1 cellular context compared by ENCODE assay signal in the genomic region with DNA sequence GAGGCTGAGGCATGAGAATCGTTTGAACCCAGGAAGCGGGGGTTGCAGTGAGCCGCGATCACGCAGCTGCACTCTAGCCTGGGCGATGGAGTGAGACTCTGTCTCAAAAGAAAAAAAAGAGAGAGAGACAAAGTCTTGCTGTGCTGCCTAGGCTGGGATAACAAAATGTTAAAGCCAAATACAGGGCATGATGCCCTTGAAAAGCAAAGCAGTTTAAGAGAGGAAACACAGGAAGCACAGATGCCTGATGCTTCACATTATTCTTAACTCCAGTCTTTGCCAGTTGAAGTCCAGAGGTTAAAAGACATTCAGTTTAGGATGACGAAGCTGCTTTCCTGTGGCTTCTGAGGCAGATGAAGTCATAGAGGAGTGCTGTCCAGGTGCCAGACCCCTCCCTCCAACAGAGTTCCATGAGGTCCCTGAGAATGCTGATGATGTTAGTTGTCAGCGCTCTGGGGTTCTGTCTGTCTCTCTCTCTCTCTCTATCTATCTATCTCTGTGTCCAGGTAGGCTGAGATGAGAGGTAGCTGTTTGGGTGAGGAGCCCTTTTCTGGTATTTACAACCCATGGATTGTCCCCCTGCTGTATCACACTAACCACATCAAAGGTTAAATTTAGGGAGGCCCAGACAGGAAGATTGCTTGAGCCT.
TF ChIP-seq lines count a peak whose summit lies in the region.

No MANE protein-coding gene starts in this region.

TF ChIP-seq in K562, 482 proteins besides CTCF, POLR2A, EP300 and RAD21 (continued from another document and continues in another):
- TF ChIP-seq, protein P1, sequence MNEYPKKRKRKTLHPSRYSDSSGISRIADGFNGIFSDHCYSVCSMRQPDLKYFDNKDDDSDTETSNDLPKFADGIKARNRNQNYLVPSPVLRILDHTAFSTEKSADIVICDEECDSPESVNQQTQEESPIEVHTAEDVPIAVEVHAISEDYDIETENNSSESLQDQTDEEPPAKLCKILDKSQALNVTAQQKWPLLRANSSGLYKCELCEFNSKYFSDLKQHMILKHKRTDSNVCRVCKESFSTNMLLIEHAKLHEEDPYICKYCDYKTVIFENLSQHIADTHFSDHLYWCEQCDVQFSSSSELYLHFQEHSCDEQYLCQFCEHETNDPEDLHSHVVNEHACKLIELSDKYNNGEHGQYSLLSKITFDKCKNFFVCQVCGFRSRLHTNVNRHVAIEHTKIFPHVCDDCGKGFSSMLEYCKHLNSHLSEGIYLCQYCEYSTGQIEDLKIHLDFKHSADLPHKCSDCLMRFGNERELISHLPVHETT (CRISPR knock-in tag; conservative IDR thresholded peaks at IDR 0.05 in 1 of 2, IDR thresholded peaks at IDR 0.05 in 1 of 2) = no peak
- TF ChIP-seq HCFC1 (IDR thresholded peaks at IDR 0.05; ENCODE audit: low read depth, low read length) (no peak), CSDE1 (IDR thresholded peaks at IDR 0.05) (no peak), ZNF584 (CRISPR knock-in tag; IDR thresholded peaks at IDR 0.05; ENCODE audit: low read depth) (0 out of 2 replicates have a peak, but pooled peaks have one; percentile 27), SMARCE1 (IDR thresholded peaks at IDR 0.05) (peak; percentile 62; the same call in 1 of the 2 replicates), MTA3 (IDR thresholded peaks at IDR 0.05; ENCODE audit: borderline replicate concordance) (0 out of 2 replicates have a peak, but pooled peaks have one; percentile 65), FOXM1 (IDR thresholded peaks at IDR 0.05; ENCODE audit: low read depth) (no peak), FOXM1 (CRISPR knock-in tag; IDR thresholded peaks at IDR 0.05; ENCODE audit: low read depth) (no peak), ETV1 (tag; conservative IDR thresholded peaks at IDR 0.05; ENCODE audit: low read depth) (peak; percentile 30; the same call in 1 of the 2 replicates), PTRF (tag; IDR thresholded peaks at IDR 0.05) (no peak), CEBPB (tag; IDR thresholded peaks at IDR 0.05) (no peak), MEIS2 (IDR thresholded peaks at IDR 0.05; ENCODE audit: partially characterized antibody) (peak; percentile 71), LEF1 (IDR thresholded peaks at IDR 0.05) (peak; percentile 90), KLF13 (tag; IDR thresholded peaks at IDR 0.05; ENCODE audit: borderline replicate concordance, low read depth) (no peak), ZNF431 (CRISPR knock-in tag; IDR thresholded peaks at IDR 0.05) (no peak), ERF (CRISPR knock-in tag; IDR thresholded peaks at IDR 0.05) (no peak), SMARCA4 (IDR thresholded peaks at IDR 0.05) (peak; percentile 40; the same call in 1 of the 2 replicates), ZNF785 (CRISPR knock-in tag; IDR thresholded peaks at IDR 0.05) (no peak), MAFG (tag; conservative IDR thresholded peaks at IDR 0.05) (peak; percentile 76), EWSR1 (IDR thresholded peaks at IDR 0.05; ENCODE audit: borderline replicate concordance, low read depth, partially characterized antibody) (no peak), RBM15 (IDR thresholded peaks at IDR 0.05; ENCODE audit: insufficient read depth, low read length) (no peak), ZNF217 (CRISPR knock-in tag; IDR thresholded peaks at IDR 0.05) (no peak), ZSCAN32 (CRISPR knock-in tag; IDR thresholded peaks at IDR 0.05) (no peak), ZNF311 (CRISPR knock-in tag; IDR thresholded peaks at IDR 0.05) (no peak), CREM (IDR thresholded peaks at IDR 0.05; ENCODE audit: low read depth) (peak; percentile 82), ZNF551 (CRISPR knock-in tag; IDR thresholded peaks at IDR 0.05) (no peak), PRPF4 (IDR thresholded peaks at IDR 0.05; ENCODE audit: insufficient read depth, low read depth, low read length, poor library complexity, severe bottlenecking) (no peak), EP400 (IDR thresholded peaks at IDR 0.05) (peak; percentile 62; the same call in 1 of the 2 replicates), ATF7 (IDR thresholded peaks at IDR 0.05) (peak; percentile 97), BHLHE40 (IDR thresholded peaks at IDR 0.05; ENCODE audit: low read length) (peak; percentile 20; the same call in 1 of the 2 replicates), LCOR (CRISPR knock-in tag; IDR thresholded peaks at IDR 0.05) (no peak), RBM22 (IDR thresholded peaks at IDR 0.05; ENCODE audit: low read depth, low read length, poor library complexity, severe bottlenecking) (no peak), CBFB (CRISPR knock-in tag; IDR thresholded peaks at IDR 0.05) (no peak), ESRRA (IDR thresholded peaks at IDR 0.05; ENCODE audit: borderline replicate concordance, low read depth) (peak; percentile 49; the same call in 1 of the 2 replicates)
- TF ChIP-seq, protein P2, sequence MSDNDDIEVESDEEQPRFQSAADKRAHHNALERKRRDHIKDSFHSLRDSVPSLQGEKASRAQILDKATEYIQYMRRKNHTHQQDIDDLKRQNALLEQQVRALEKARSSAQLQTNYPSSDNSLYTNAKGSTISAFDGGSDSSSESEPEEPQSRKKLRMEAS (CRISPR knock-in tag; IDR thresholded peaks at IDR 0.05) = peak; percentile 69
- TF ChIP-seq, protein P3, sequence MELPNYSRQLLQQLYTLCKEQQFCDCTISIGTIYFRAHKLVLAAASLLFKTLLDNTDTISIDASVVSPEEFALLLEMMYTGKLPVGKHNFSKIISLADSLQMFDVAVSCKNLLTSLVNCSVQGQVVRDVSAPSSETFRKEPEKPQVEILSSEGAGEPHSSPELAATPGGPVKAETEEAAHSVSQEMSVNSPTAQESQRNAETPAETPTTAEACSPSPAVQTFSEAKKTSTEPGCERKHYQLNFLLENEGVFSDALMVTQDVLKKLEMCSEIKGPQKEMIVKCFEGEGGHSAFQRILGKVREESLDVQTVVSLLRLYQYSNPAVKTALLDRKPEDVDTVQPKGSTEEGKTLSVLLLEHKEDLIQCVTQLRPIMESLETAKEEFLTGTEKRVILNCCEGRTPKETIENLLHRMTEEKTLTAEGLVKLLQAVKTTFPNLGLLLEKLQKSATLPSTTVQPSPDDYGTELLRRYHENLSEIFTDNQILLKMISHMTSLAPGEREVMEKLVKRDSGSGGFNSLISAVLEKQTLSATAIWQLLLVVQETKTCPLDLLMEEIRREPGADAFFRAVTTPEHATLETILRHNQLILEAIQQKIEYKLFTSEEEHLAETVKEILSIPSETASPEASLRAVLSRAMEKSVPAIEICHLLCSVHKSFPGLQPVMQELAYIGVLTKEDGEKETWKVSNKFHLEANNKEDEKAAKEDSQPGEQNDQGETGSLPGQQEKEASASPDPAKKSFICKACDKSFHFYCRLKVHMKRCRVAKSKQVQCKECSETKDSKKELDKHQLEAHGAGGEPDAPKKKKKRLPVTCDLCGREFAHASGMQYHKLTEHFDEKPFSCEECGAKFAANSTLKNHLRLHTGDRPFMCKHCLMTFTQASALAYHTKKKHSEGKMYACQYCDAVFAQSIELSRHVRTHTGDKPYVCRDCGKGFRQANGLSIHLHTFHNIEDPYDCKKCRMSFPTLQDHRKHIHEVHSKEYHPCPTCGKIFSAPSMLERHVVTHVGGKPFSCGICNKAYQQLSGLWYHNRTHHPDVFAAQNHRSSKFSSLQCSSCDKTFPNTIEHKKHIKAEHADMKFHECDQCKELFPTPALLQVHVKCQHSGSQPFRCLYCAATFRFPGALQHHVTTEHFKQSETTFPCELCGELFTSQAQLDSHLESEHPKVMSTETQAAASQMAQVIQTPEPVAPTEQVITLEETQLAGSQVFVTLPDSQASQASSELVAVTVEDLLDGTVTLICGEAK (IDR thresholded peaks at IDR 0.05) = no peak
- TF ChIP-seq, protein P3 (CRISPR knock-in tag; IDR thresholded peaks at IDR 0.05) = no peak
- TF ChIP-seq, protein P4, sequence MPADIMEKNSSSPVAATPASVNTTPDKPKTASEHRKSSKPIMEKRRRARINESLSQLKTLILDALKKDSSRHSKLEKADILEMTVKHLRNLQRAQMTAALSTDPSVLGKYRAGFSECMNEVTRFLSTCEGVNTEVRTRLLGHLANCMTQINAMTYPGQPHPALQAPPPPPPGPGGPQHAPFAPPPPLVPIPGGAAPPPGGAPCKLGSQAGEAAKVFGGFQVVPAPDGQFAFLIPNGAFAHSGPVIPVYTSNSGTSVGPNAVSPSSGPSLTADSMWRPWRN (IDR thresholded peaks at IDR 0.05; ENCODE audit: low read depth) = no peak
- TF ChIP-seq, protein P5, sequence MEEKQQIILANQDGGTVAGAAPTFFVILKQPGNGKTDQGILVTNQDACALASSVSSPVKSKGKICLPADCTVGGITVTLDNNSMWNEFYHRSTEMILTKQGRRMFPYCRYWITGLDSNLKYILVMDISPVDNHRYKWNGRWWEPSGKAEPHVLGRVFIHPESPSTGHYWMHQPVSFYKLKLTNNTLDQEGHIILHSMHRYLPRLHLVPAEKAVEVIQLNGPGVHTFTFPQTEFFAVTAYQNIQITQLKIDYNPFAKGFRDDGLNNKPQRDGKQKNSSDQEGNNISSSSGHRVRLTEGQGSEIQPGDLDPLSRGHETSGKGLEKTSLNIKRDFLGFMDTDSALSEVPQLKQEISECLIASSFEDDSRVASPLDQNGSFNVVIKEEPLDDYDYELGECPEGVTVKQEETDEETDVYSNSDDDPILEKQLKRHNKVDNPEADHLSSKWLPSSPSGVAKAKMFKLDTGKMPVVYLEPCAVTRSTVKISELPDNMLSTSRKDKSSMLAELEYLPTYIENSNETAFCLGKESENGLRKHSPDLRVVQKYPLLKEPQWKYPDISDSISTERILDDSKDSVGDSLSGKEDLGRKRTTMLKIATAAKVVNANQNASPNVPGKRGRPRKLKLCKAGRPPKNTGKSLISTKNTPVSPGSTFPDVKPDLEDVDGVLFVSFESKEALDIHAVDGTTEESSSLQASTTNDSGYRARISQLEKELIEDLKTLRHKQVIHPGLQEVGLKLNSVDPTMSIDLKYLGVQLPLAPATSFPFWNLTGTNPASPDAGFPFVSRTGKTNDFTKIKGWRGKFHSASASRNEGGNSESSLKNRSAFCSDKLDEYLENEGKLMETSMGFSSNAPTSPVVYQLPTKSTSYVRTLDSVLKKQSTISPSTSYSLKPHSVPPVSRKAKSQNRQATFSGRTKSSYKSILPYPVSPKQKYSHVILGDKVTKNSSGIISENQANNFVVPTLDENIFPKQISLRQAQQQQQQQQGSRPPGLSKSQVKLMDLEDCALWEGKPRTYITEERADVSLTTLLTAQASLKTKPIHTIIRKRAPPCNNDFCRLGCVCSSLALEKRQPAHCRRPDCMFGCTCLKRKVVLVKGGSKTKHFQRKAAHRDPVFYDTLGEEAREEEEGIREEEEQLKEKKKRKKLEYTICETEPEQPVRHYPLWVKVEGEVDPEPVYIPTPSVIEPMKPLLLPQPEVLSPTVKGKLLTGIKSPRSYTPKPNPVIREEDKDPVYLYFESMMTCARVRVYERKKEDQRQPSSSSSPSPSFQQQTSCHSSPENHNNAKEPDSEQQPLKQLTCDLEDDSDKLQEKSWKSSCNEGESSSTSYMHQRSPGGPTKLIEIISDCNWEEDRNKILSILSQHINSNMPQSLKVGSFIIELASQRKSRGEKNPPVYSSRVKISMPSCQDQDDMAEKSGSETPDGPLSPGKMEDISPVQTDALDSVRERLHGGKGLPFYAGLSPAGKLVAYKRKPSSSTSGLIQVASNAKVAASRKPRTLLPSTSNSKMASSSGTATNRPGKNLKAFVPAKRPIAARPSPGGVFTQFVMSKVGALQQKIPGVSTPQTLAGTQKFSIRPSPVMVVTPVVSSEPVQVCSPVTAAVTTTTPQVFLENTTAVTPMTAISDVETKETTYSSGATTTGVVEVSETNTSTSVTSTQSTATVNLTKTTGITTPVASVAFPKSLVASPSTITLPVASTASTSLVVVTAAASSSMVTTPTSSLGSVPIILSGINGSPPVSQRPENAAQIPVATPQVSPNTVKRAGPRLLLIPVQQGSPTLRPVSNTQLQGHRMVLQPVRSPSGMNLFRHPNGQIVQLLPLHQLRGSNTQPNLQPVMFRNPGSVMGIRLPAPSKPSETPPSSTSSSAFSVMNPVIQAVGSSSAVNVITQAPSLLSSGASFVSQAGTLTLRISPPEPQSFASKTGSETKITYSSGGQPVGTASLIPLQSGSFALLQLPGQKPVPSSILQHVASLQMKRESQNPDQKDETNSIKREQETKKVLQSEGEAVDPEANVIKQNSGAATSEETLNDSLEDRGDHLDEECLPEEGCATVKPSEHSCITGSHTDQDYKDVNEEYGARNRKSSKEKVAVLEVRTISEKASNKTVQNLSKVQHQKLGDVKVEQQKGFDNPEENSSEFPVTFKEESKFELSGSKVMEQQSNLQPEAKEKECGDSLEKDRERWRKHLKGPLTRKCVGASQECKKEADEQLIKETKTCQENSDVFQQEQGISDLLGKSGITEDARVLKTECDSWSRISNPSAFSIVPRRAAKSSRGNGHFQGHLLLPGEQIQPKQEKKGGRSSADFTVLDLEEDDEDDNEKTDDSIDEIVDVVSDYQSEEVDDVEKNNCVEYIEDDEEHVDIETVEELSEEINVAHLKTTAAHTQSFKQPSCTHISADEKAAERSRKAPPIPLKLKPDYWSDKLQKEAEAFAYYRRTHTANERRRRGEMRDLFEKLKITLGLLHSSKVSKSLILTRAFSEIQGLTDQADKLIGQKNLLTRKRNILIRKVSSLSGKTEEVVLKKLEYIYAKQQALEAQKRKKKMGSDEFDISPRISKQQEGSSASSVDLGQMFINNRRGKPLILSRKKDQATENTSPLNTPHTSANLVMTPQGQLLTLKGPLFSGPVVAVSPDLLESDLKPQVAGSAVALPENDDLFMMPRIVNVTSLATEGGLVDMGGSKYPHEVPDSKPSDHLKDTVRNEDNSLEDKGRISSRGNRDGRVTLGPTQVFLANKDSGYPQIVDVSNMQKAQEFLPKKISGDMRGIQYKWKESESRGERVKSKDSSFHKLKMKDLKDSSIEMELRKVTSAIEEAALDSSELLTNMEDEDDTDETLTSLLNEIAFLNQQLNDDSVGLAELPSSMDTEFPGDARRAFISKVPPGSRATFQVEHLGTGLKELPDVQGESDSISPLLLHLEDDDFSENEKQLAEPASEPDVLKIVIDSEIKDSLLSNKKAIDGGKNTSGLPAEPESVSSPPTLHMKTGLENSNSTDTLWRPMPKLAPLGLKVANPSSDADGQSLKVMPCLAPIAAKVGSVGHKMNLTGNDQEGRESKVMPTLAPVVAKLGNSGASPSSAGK (IDR thresholded peaks at IDR 0.05) = peak; percentile 33; the same call in 1 of the 2 replicates
